In the genomic region with DNA sequence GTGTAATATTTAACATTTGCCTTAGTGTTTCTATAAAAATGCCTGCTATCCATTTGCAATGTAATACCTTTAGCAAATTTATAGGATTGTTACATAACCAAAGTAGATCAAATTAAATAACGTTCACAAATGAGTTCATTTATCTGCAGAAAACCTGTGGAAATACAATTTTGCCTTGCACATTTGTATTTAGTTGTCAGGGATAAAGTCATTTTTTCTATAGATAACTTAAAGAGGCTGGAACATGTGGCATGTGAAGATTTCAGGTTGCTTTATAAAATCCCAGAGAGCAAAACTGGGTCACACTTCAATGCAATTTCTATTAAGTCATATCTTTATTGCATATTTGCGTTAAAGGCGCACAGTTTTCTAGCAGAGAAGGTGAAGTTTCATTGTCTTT, we compare ENCODE assay signal across 28 cellular contexts.
DNase-seq lines count a peak whose midpoint lies in the region; ATAC-seq and TF ChIP-seq lines count a peak whose summit lies in the region.
"Had no signal": no experiment of that assay in that cellular context is flagged by ENCODE, and none has a peak within 500 bp of the region (broad histone marks: within the 10 kb centered on the region; RNA-seq: fewer than 3 reads in every experiment).

No MANE protein-coding gene starts in this region.

- H3K4me3 ChIP-seq in MG63 (peak overlapping the region; percentile 46), dorsolateral prefrontal cortex (peak overlapping the region; percentile 32 to 77 (median 62)), transverse colon (no peak overlapping the region)
- H3K4me3 ChIP-seq: BLaER1, left lung, Peyer's patch had no signal

- peak overlapping the region in 2 of 3 experiments; percentile 79 to 86 for H3K4me3 Mint-ChIP-seq in nephron
- H3K4me3 Mint-ChIP-seq: activated CD4-positive, alpha-beta T cell treated with anti-CD3 and anti-CD28 coated beads, Interleukin-2, amount 10 ng/mL, durations not matched to agents 7 days and 5 days; activated T-cell treated with anti-CD3 and anti-CD28 coated beads, Interleukin-2, amount 50 U/mL, for 72 hours; dendritic cell treated with granulocyte-macrophage colony-stimulating factor and Interleukin-4, amounts not matched to agents 40 ng/mL and 50 ng/mL, for 4 days; H9; IgD-negative memory B cell; natural killer cell had no signal

- intact Hi-C loops in dorsolateral prefrontal cortex (cut with DNase I) (loop anchor here (2.0 to 10.0 kb wide), 6 partner anchors 237 to 520 kb away; no protein-coding TSS in a partner anchor), transverse colon (cut with DNase I; ENCODE audit: low total_unique reads) (no loop called here)

- TF ChIP-seq EP300 in transverse colon (IDR thresholded peaks at IDR 0.05; ENCODE audit: low read depth) = no peak

- no peaks in the 10 kb centered on the region for H3K4me1 ChIP-seq in transverse colon
- H3K4me1 ChIP-seq: adrenal gland, BLaER1, left lung, Peyer's patch had no signal

- H3K27me3 Mint-ChIP-seq in nephron (ENCODE audit: low read depth) = no peaks in the 10 kb centered on the region
- H3K27me3 Mint-ChIP-seq: activated CD4-positive, alpha-beta T cell treated with anti-CD3 and anti-CD28 coated beads, Interleukin-2, amount 10 ng/mL, durations not matched to agents 7 days and 5 days; dendritic cell treated with granulocyte-macrophage colony-stimulating factor and Interleukin-4, amounts not matched to agents 40 ng/mL and 50 ng/mL, for 4 days; IgD-negative memory B cell had no signal

- peaks cover 43% of the 10 kb centered on the region for H3K4me1 Mint-ChIP-seq in nephron
- H3K4me1 Mint-ChIP-seq: activated CD4-positive, alpha-beta T cell treated with anti-CD3 and anti-CD28 coated beads, Interleukin-2, amount 10 ng/mL, durations not matched to agents 7 days and 5 days; IgD-negative memory B cell; natural killer cell had no signal

- TF ChIP-seq CTCF in dorsolateral prefrontal cortex (IDR thresholded peaks at IDR 0.05 in 54 of 56, conservative IDR thresholded peaks at IDR 0.05 in 2 of 56; ENCODE audit: low read depth in 1 of 56, partially characterized antibody in 56 of 56) (no peak), nephron (IDR thresholded peaks at IDR 0.05; ENCODE audit: unreplicated experiment in 3 of 3) (no peak), transverse colon (IDR thresholded peaks at IDR 0.05) (no peak)

- no peak for DNase-seq in MG63
- no peak for DNase-seq in dorsolateral prefrontal cortex
- DNase-seq in Ammon's horn (ENCODE audit: low spot score) = no peak
- no peak for DNase-seq in transverse colon
- DNase-seq: ACHN; activated CD4-positive, alpha-beta T cell treated with anti-CD3 and anti-CD28 coated beads, Interleukin-2, amount 10 ng/mL, durations not matched to agents 7 days and 5 days; activated naive CD4-positive, alpha-beta T cell; activated T-cell treated with anti-CD3 and anti-CD28 coated beads, Interleukin-2, amount 50 U/mL, for 72 hours; GF-D8; H9; left lung; natural killer cell; NCI-H1092 treated with DMSO at 0.1 percent for 48 hours; NCI-H187 treated with DMSO at 0.1 percent for 48 hours; NCI-H69; Peyer's patch; SIG-M5; stimulated activated CD4-positive, alpha-beta T cell treated with anti-CD3 and anti-CD28 coated beads, Interleukin-15, amount 100 ng/mL, for 24 hours; stimulated activated naive CD4-positive, alpha-beta T cell had no signal

- peaks cover 34% of the 10 kb centered on the region for H3K36me3 ChIP-seq in MG63
- no peaks in the 10 kb centered on the region for H3K36me3 ChIP-seq in transverse colon
- H3K36me3 ChIP-seq: adrenal gland, BLaER1, left lung, Peyer's patch, sigmoid colon, thoracic aorta had no signal

- no peaks in the 10 kb centered on the region for H3K36me3 Mint-ChIP-seq in nephron (ENCODE audit: low read depth)
- H3K36me3 Mint-ChIP-seq: IgD-negative memory B cell, natural killer cell had no signal

- TF ChIP-seq POLR2A in transverse colon (IDR thresholded peaks at IDR 0.05) = no peak

- in situ Hi-C loops in transverse colon (cut with MboI; ENCODE audit: low pct_ligation_motif_present in 1 of 4, low pct_unique_long_range_greater_than_20kb in 1 of 4, low sequenced_read_pairs in 3 of 4) = no loop called here

- 82 to 90% methylated on average over 3 of the region's 3 CpGs for WGBS in transverse colon (ENCODE audit: low coverage in 1 of 2), 2 donors

- H3K27me3 ChIP-seq in MG63 (no peaks in the 10 kb centered on the region), dorsolateral prefrontal cortex (no peaks in the 10 kb centered on the region), transverse colon (no peaks in the 10 kb centered on the region)
- H3K27me3 ChIP-seq: adrenal gland, BLaER1, left lung, Peyer's patch, sigmoid colon had no signal

- ATAC-seq in GM21526 (IDR thresholded peaks at IDR 0.05; ENCODE audit: low FRiP score, unreplicated experiment) = no peak
- ATAC-seq: activated T-cell treated with anti-CD3 and anti-CD28 coated beads, Interleukin-2, amount 50 U/mL, for 72 hours; left lung; natural killer cell had no signal

- H3K27ac Mint-ChIP-seq in nephron = peak overlapping the region; percentile 86 to 97 (median 97)
- H3K27ac Mint-ChIP-seq: activated CD4-positive, alpha-beta T cell treated with anti-CD3 and anti-CD28 coated beads, Interleukin-2, amount 10 ng/mL, durations not matched to agents 7 days and 5 days; activated T-cell treated with anti-CD3 and anti-CD28 coated beads, Interleukin-2, amount 50 U/mL, for 72 hours; dendritic cell treated with granulocyte-macrophage colony-stimulating factor and Interleukin-4, amounts not matched to agents 40 ng/mL and 50 ng/mL, for 4 days; H9; natural killer cell had no signal

- no peaks in the 10 kb centered on the region for H3K9me3 Mint-ChIP-seq in nephron
- H3K9me3 Mint-ChIP-seq: activated CD4-positive, alpha-beta T cell treated with anti-CD3 and anti-CD28 coated beads, Interleukin-2, amount 10 ng/mL, durations not matched to agents 7 days and 5 days; activated T-cell treated with anti-CD3 and anti-CD28 coated beads, Interleukin-2, amount 50 U/mL, for 72 hours; dendritic cell treated with granulocyte-macrophage colony-stimulating factor and Interleukin-4, amounts not matched to agents 40 ng/mL and 50 ng/mL, for 4 days; H9; natural killer cell had no signal

- H3K9me3 ChIP-seq in MG63 (no peaks in the 10 kb centered on the region), transverse colon (no peaks in the 10 kb centered on the region)
- H3K9me3 ChIP-seq: BLaER1, left lung, Peyer's patch, sigmoid colon, thoracic aorta had no signal

- H3K27ac ChIP-seq in dorsolateral prefrontal cortex = peak overlapping the region; percentile 79 to 99 (median 97)
- peak overlapping the region; percentile 93 for H3K27ac ChIP-seq in temporal lobe (ENCODE audit: low read depth, low read length)
- no peak overlapping the region for H3K27ac ChIP-seq in transverse colon
- H3K27ac ChIP-seq: BLaER1, left lung, Peyer's patch, thoracic aorta had no signal

Comparison
In these comparisons a context has a peak if more than half of its experiments do, and no peak if none do; other contexts are left out.
1. H3K4me3 ChIP-seq: peak in MG63 (single experiment) and dorsolateral prefrontal cortex (59 of 59); none in transverse colon (0 of 4).
2. H3K27ac ChIP-seq: peak in dorsolateral prefrontal cortex (59 of 59) and temporal lobe (single experiment); none in transverse colon (0 of 4).